24 cellular contexts compared by ENCODE assay signal in the genomic region with DNA sequence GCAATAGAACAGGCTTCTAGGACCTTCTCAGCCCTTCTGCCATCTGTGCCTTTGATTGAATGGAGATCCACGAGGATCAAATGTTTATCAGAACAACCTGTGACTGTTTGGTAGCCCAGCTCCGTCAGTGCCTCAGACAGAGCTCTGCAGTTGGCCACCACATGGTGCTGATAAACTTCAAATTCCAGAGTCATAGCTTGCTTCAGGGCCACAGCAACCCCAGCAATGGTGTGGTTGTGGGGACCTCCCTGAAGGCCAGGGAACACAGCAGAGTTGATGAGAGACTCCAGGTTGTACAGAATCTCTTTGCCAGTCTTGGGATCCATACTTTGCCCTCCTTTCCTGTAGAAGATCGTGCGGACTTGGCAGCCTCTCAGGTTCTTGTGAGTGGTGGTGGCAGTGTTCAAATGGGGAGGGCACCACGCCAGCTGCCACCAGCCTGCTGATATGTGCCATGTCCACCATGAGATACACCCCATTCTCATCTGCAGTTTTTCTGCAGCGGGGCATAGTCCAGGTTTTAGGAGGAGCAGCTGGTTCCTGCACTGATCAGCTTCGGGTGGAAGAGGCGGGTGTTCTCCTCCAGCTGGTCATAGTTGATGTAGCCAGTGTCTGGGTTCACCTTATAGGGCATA.
"Had no signal": no experiment of that assay in that cellular context is flagged by ENCODE, and none has a peak within 500 bp of the region (broad histone marks: within the 10 kb centered on the region; RNA-seq: fewer than 3 reads in every experiment).

No MANE protein-coding gene starts in this region.

- H3K36me3 ChIP-seq: ovary, sigmoid colon, upper lobe of left lung, vagina, WERI-Rb-1 had no signal

- H3K27ac ChIP-seq: ovary, sigmoid colon, upper lobe of left lung, vagina, WERI-Rb-1 had no signal

- ATAC-seq: activated CD4-positive, CD25-positive, alpha-beta regulatory T cell treated with anti-CD3 and anti-CD28 coated beads, Interleukin-2, amount 50 U/mL, for 24 hours; activated naive CD8-positive, alpha-beta T cell treated with anti-CD3 and anti-CD28 coated beads, Interleukin-2, amount 50 U/mL, for 24 hours; stimulated activated memory B cell treated with anti-CD40 and anti-IgM and Interleukin-4, amounts not matched to agents 10 μg/mL and 1 μg/mL and 100 μg/mL, for 72 hours; stimulated activated naive CD8-positive, alpha-beta T cell treated with anti-CD3 and anti-CD28 coated beads, Interleukin-15, amount 100 ng/mL, for 72 hours; T-helper 17 cell had no signal

- DNase-seq: activated CD4-positive, alpha-beta memory T cell treated with anti-CD3 and anti-CD28 coated beads for 36 hours; activated CD4-positive, alpha-beta T cell treated with anti-CD3 and anti-CD28 coated beads for 48 hours; activated naive CD8-positive, alpha-beta T cell treated with anti-CD3 and anti-CD28 coated beads, Interleukin-2, amount 50 U/mL, for 24 hours; activated T-cell treated with anti-CD3 and anti-CD28 coated beads, Interleukin-2, amount 50 U/mL, for 48 hours; amygdala; caudate nucleus; endodermal cell; mammary epithelial cell; ovary; retina; sigmoid colon; stimulated activated CD4-positive, alpha-beta T cell treated with anti-CD3 and anti-CD28 coated beads, Interleukin-1b, Interleukin-23, amount 100 ng/mL, for 48 hours; stimulated activated CD4-positive, alpha-beta T cell treated with anti-CD3 and anti-CD28 coated beads, Interleukin-4, amount 100 ng/mL, for 4 hours; stimulated activated CD8-positive, alpha-beta memory T cell treated with anti-CD3 and anti-CD28 coated beads, Interleukin-4, amount 100 ng/mL, for 48 hours; stimulated activated naive CD8-positive, alpha-beta T cell treated with anti-CD3 and anti-CD28 coated beads, Interleukin-15, amount 100 ng/mL, for 72 hours; substantia nigra; T-helper 17 cell; T1000; WERI-Rb-1 had no signal

- H3K27me3 ChIP-seq: ovary, sigmoid colon, upper lobe of left lung, vagina had no signal

- H3K9me3 ChIP-seq: ovary, sigmoid colon, upper lobe of left lung, vagina had no signal

- H3K4me3 ChIP-seq: ovary, sigmoid colon, smooth muscle cell, upper lobe of left lung, vagina had no signal
